ENCODE assay signal across 1 cellular context in the genomic region with DNA sequence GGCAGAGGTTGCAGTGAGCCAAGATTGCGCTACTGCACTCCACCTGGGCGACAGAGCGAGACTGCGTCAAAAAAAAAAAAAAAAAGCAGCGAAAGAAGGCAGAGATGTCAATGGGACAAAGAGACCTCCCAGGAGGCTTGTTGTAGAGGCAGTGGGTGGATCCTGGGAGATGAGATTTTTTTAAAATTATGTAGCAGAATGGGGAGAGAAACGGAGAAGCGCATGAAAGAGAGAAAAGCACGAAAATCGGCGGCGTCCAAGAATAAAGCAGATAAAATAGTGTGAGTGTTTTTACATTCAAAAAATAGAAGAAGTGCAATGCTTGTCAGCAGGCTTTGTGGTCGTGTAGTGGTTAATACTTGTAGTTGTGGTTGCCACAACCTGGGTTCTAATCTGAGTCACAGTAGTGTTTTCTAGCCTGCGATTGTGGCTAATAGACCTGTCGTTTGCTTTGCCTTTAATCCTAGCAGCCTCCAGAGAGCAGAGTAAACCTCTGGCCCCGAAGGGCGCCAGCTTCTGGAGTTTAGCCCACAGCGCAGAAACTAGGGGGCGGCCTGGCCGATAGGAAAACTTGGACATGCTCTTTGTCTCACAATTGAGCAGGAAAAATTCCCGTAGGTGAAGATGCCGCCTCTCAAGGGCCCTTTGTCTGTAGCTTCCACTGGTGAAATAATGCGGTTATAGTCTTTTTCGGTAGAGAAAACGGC.
TF ChIP-seq lines count a peak whose summit lies in the region.

No MANE protein-coding gene starts in this region.

TF ChIP-seq in GM12878, 131 proteins besides CTCF, POLR2A, EP300 and RAD21 (continued from another document):
- TF ChIP-seq, protein P1, sequence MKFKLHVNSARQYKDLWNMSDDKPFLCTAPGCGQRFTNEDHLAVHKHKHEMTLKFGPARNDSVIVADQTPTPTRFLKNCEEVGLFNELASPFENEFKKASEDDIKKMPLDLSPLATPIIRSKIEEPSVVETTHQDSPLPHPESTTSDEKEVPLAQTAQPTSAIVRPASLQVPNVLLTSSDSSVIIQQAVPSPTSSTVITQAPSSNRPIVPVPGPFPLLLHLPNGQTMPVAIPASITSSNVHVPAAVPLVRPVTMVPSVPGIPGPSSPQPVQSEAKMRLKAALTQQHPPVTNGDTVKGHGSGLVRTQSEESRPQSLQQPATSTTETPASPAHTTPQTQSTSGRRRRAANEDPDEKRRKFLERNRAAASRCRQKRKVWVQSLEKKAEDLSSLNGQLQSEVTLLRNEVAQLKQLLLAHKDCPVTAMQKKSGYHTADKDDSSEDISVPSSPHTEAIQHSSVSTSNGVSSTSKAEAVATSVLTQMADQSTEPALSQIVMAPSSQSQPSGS (IDR thresholded peaks at IDR 0.05; ENCODE audit: low read length) = peak; percentile 23; the same call in 1 of the 2 replicates
- TF ChIP-seq MTA2 (IDR thresholded peaks at IDR 0.05; ENCODE audit: low read depth) (peak; percentile 60; the same call in 1 of the 2 replicates), MTA3 (IDR thresholded peaks at IDR 0.05; ENCODE audit: borderline replicate concordance, low read length) (0 out of 2 replicates have a peak, but pooled peaks have one; percentile 27), NFIC (IDR thresholded peaks at IDR 0.05; ENCODE audit: low read depth, low read length) (peak; percentile 37; the same call in 1 of the 2 replicates), RUNX3 (IDR thresholded peaks at IDR 0.05; ENCODE audit: low read length) (peak; percentile 61), CHD4 (IDR thresholded peaks at IDR 0.05) (peak; percentile 22; the same call in 1 of the 2 replicates), ZNF384 (IDR thresholded peaks at IDR 0.05; ENCODE audit: borderline replicate concordance, low read depth, low read length) (peak; percentile 19; the same call in 1 of the 2 replicates), CBFB (IDR thresholded peaks at IDR 0.05; ENCODE audit: low read depth) (peak; percentile 56; the same call in 1 of the 2 replicates), IKZF2 (IDR thresholded peaks at IDR 0.05) (peak in 1 of 2 experiments; percentile 45; a peak in 3 of 4 replicates), JUNB (IDR thresholded peaks at IDR 0.05) (peak; percentile 60)
- TF ChIP-seq, protein P2, sequence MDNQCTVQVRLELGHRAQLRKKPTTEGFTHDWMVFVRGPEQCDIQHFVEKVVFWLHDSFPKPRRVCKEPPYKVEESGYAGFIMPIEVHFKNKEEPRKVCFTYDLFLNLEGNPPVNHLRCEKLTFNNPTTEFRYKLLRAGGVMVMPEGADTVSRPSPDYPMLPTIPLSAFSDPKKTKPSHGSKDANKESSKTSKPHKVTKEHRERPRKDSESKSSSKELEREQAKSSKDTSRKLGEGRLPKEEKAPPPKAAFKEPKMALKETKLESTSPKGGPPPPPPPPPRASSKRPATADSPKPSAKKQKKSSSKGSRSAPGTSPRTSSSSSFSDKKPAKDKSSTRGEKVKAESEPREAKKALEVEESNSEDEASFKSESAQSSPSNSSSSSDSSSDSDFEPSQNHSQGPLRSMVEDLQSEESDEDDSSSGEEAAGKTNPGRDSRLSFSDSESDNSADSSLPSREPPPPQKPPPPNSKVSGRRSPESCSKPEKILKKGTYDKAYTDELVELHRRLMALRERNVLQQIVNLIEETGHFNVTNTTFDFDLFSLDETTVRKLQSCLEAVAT (IDR thresholded peaks at IDR 0.05) = peak; percentile 66; the same call in 1 of the 2 replicates
TF ChIP-seq in GM12878: peak in this region for 12; not testable (repeated sequence) for 119.
